In genomic region chr13:23147264-23147663, GRCh38 we compare ENCODE assay signal across 22 cellular contexts. TPM values are rescaled to one million over a fixed set of nuclear protein-coding genes. Genes with fewer than 3 reads are reported as not detected.
DNase-seq lines count a peak whose midpoint lies in the region; ATAC-seq and TF ChIP-seq lines count a peak whose summit lies in the region.
"Had no signal": no experiment of that assay in that cellular context is flagged by ENCODE, and none has a peak within 500 bp of the region (broad histone marks: within the 10 kb centered on the region; RNA-seq: fewer than 3 reads in every experiment).

No MANE protein-coding gene starts in this region.

- peaks cover 28% of the 10 kb centered on the region for H3K4me1 Mint-ChIP-seq in CD14-positive monocyte
- H3K4me1 Mint-ChIP-seq in CD4-positive, alpha-beta memory T cell: no peaks in the 10 kb centered on the region
- H3K4me1 Mint-ChIP-seq: CD4-positive, CD25-positive, alpha-beta regulatory T cell had no signal

- no peak for TF ChIP-seq CTCF in CD14-positive monocyte (IDR thresholded peaks at IDR 0.05)
- TF ChIP-seq CTCF in OCI-LY3 (IDR thresholded peaks at IDR 0.05; ENCODE audit: low read depth, low read length): no peak
- no peak for TF ChIP-seq CTCF in left lung (IDR thresholded peaks at IDR 0.05)
- TF ChIP-seq CTCF in suprapubic skin (IDR thresholded peaks at IDR 0.05): no peak

- H3K4me3 Mint-ChIP-seq in CD14-positive monocyte: peak overlapping the region; percentile 70 to 82
- no peak overlapping the region for H3K4me3 Mint-ChIP-seq in CD4-positive, alpha-beta memory T cell
- H3K4me3 Mint-ChIP-seq: CD4-positive, CD25-positive, alpha-beta regulatory T cell; H9 had no signal

- H3K9me3 ChIP-seq in OCI-LY3 (ENCODE audit: insufficient read depth, low read length): no peaks in the 10 kb centered on the region
- H3K9me3 ChIP-seq in left lung: no peaks in the 10 kb centered on the region
- no peaks in the 10 kb centered on the region for H3K9me3 ChIP-seq in suprapubic skin
- H3K9me3 ChIP-seq in CD4-positive, alpha-beta memory T cell (ENCODE audit: control insufficient read depth in 1 of 2, low read length in 2 of 2): no peaks in the 10 kb centered on the region
- H3K9me3 ChIP-seq: MG63 had no signal

- TF ChIP-seq EP300 in suprapubic skin (IDR thresholded peaks at IDR 0.05): no peak

- H3K4me3 ChIP-seq in OCI-LY3 (ENCODE audit: low read length): peak overlapping the region; percentile 72
- no peak overlapping the region for H3K4me3 ChIP-seq in left lung
- no peak overlapping the region for H3K4me3 ChIP-seq in suprapubic skin
- no peak overlapping the region for H3K4me3 ChIP-seq in CD4-positive, alpha-beta memory T cell (ENCODE audit: low read length in 2 of 2)
- H3K4me3 ChIP-seq: K562, MG63 had no signal

- H3K4me2 ChIP-seq in OCI-LY3 (ENCODE audit: low read length): peak overlapping the region; percentile 90

- no peak for TF ChIP-seq POLR2A in suprapubic skin (IDR thresholded peaks at IDR 0.05)

- H3K36me3 ChIP-seq in OCI-LY3 (replicated peaks; ENCODE audit: low read depth, low read length) (no peaks in the 10 kb centered on the region), left lung (no peaks in the 10 kb centered on the region), suprapubic skin (no peaks in the 10 kb centered on the region)
- H3K36me3 ChIP-seq in CD4-positive, alpha-beta memory T cell (ENCODE audit: insufficient read depth, low read length): no peaks in the 10 kb centered on the region
- H3K36me3 ChIP-seq: MG63 had no signal

- POLR2A ChIA-PET in CD4-positive, alpha-beta memory T cell (lab: Charles Lee; ENCODE audit: partially characterized antibody): no interaction called here

- no peaks in the 10 kb centered on the region for H4K20me1 ChIP-seq in OCI-LY3 (ENCODE audit: insufficient read depth, low read length)

- CTCF ChIA-PET in CD4-positive, alpha-beta memory T cell (lab: Charles Lee; ENCODE audit: partially characterized antibody): no interaction called here

- ATAC-seq in left lung (peak; percentile 12), GM18909 (IDR thresholded peaks at IDR 0.05; ENCODE audit: poor library complexity, unreplicated experiment) (no peak), GM18517 (IDR thresholded peaks at IDR 0.05; ENCODE audit: unreplicated experiment) (no peak)
- ATAC-seq: HepG2, K562 had no signal

- 44% methylated on average over 6 of the region's 7 CpGs for WGBS in suprapubic skin

- intact Hi-C loops in CD14-positive monocyte (cut with micrococcal nuclease): loop anchor here in 1 of 2 donors (10.0 kb wide), 1 partner anchor 1032 kb away; no protein-coding TSS in a partner anchor
- intact Hi-C loops in left lung (cut with DNase I): no loop called here
- intact Hi-C loops in CD4-positive, alpha-beta memory T cell (cut with micrococcal nuclease): no loop called here

- H2AFZ ChIP-seq in OCI-LY3 (ENCODE audit: low read depth, low read length): peak overlapping the region; percentile 74; the same call in 1 of the 2 replicates

- H3K79me2 ChIP-seq in OCI-LY3 (ENCODE audit: low read length): no peaks in the 10 kb centered on the region

- peaks cover 4 to 13% (median 8%) of the 10 kb centered on the region in 7 donors for H3K9me3 Mint-ChIP-seq in CD14-positive monocyte
- H3K9me3 Mint-ChIP-seq in CD4-positive, alpha-beta memory T cell: no peaks in the 10 kb centered on the region
- H3K9me3 Mint-ChIP-seq: CD4-positive, CD25-positive, alpha-beta regulatory T cell had no signal

- H3K27ac ChIP-seq in OCI-LY3 (ENCODE audit: low read length) (no peak overlapping the region), left lung (peak overlapping the region; percentile 23 to 54), suprapubic skin (peak overlapping the region; percentile 38)
- no peak overlapping the region for H3K27ac ChIP-seq in CD4-positive, alpha-beta memory T cell (ENCODE audit: low read depth, low read length)
- H3K27ac ChIP-seq: HL-60 had no signal

- H3K27me3 ChIP-seq in OCI-LY3 (ENCODE audit: low read depth, low read length) (no peaks in the 10 kb centered on the region), left lung (no peaks in the 10 kb centered on the region), suprapubic skin (no peaks in the 10 kb centered on the region)
- no peaks in the 10 kb centered on the region for H3K27me3 ChIP-seq in CD4-positive, alpha-beta memory T cell (ENCODE audit: insufficient read depth, low read length)
- H3K27me3 ChIP-seq: MG63 had no signal

- H3K4me1 ChIP-seq in OCI-LY3 (ENCODE audit: low read length): peaks cover 27% of the 10 kb centered on the region
- H3K4me1 ChIP-seq in left lung: peaks cover 0 to 5% of the 10 kb centered on the region in 2 donors
- H3K4me1 ChIP-seq in suprapubic skin: peaks cover 5% of the 10 kb centered on the region
- H3K4me1 ChIP-seq in CD4-positive, alpha-beta memory T cell (ENCODE audit: insufficient read depth, low read length): no peaks in the 10 kb centered on the region
- H3K4me1 ChIP-seq: Caco-2 had no signal

- peaks cover 0 to 2% (median 0%) of the 10 kb centered on the region in 3 donors for H3K27me3 Mint-ChIP-seq in CD14-positive monocyte (ENCODE audit: low read depth in 3 of 3)
- peaks cover 2 to 5% of the 10 kb centered on the region in 2 donors for H3K27me3 Mint-ChIP-seq in CD4-positive, alpha-beta memory T cell

- no peaks in the 10 kb centered on the region for H3K36me3 Mint-ChIP-seq in CD14-positive monocyte
- H3K36me3 Mint-ChIP-seq in CD4-positive, alpha-beta memory T cell: no peaks in the 10 kb centered on the region
- H3K36me3 Mint-ChIP-seq: CD4-positive, CD25-positive, alpha-beta regulatory T cell had no signal

- H3K27ac Mint-ChIP-seq in CD14-positive monocyte: peak overlapping the region; percentile 93 to 97 (median 95)
- H3K27ac Mint-ChIP-seq in CD4-positive, alpha-beta memory T cell: no peak overlapping the region
- H3K27ac Mint-ChIP-seq: CD4-positive, CD25-positive, alpha-beta regulatory T cell; H9 had no signal

- peak overlapping the region; percentile 34 for H3K9ac ChIP-seq in OCI-LY3 (ENCODE audit: low read length)

- no peak for DNase-seq in CD14-positive monocyte (ENCODE audit: low spot score)
- DNase-seq in left lung: no peak
- no peak for DNase-seq in suprapubic skin (ENCODE audit: low spot score in 2 of 2)
- DNase-seq in CD4-positive, alpha-beta memory T cell: no peak
- DNase-seq: Caco-2; CD4-positive, CD25-positive, alpha-beta regulatory T cell; DMS 273 treated with DMSO at 0.1 percent for 48 hours; DMS79 treated with DMSO at 0.1 percent for 48 hours; NCI-H1105 treated with DMSO at 0.1 percent for 48 hours; NCI-H2029 treated with DMSO at 0.1 percent for 48 hours; NCI-H526; SHP77 had no signal

RNA-seq across cellular contexts. Expression of gene SGCG, which starts 33.5 kb away (rescaled TPM):
- polyA plus RNA-seq in CD14-positive monocyte: not detected
- 1 to 10 TPM; 2.1 to 2.5 TPM for total RNA-seq in left lung
- total RNA-seq in suprapubic skin: 1 to 10 TPM in 1 of 4 donors, under 1 TPM in 2, not detected in 1; 0.39 to 1.0 (median 0.85) TPM
- total RNA-seq in CD4-positive, alpha-beta memory T cell: not detected
- polyA plus RNA-seq in CD4-positive, alpha-beta memory T cell: not detected
- total RNA-seq: A172; Caco-2; CD4-positive, CD25-positive, alpha-beta regulatory T cell; H9; HepG2; HT-29 had no signal
- polyA plus RNA-seq: CD4-positive, CD25-positive, alpha-beta regulatory T cell; HepG2 had no signal

Comparison
In these comparisons a context has a peak if more than half of its experiments do, and no peak if none do; other contexts are left out.
1. H3K27ac Mint-ChIP-seq: peak in CD14-positive monocyte (7 of 7); none in CD4-positive, alpha-beta memory T cell (0 of 7).
2. H3K4me3 Mint-ChIP-seq: peak in CD14-positive monocyte (2 of 2); none in CD4-positive, alpha-beta memory T cell (0 of 8).
3. H3K27ac ChIP-seq: peak in left lung (2 of 2) and suprapubic skin (single experiment); none in OCI-LY3 (single experiment) and CD4-positive, alpha-beta memory T cell (single experiment).